Comparison of ENCODE assay signal across 1 cellular context in genomic region chr17:77419547-77420475, GRCh38.
TF ChIP-seq lines count a peak whose summit lies in the region.

No MANE protein-coding gene starts in this region.

TF ChIP-seq in WTC11, 78 proteins besides CTCF, POLR2A, EP300 and RAD21 (continued from another document):
- TF ChIP-seq USF2 (CRISPR knock-in tag; IDR thresholded peaks at IDR 0.05) (no peak), ZNF121 (CRISPR knock-in tag; IDR thresholded peaks at IDR 0.05) (no peak; the same call in 1 of the 2 replicates), E2F5 (CRISPR knock-in tag; IDR thresholded peaks at IDR 0.05) (no peak)
